ENCODE assay signal across 2 cellular contexts in genomic region chr22:23115825-23116494, GRCh38.
TF ChIP-seq lines count a peak whose summit lies in the region.

No MANE protein-coding gene starts in this region.

TF ChIP-seq in HepG2, 621 proteins besides CTCF, POLR2A, EP300 and RAD21:
- TF ChIP-seq SALL2 (CRISPR knock-in tag; IDR thresholded peaks at IDR 0.05) (no peak), ZNF431 (CRISPR knock-in tag; IDR thresholded peaks at IDR 0.05; ENCODE audit: borderline replicate concordance, low read depth) (no peak), ZNF740 (CRISPR knock-in tag; IDR thresholded peaks at IDR 0.05) (no peak), AGO2 (optimal IDR thresholded peaks at IDR 0.05; ENCODE audit: low read depth, low read length) (peak; percentile 33), GTF3A (CRISPR knock-in tag; conservative IDR thresholded peaks at IDR 0.05) (no peak), KDM2A (CRISPR knock-in tag; IDR thresholded peaks at IDR 0.05; ENCODE audit: borderline replicate concordance, low read depth) (no peak)

TF ChIP-seq in K562, 482 proteins besides CTCF, POLR2A, EP300 and RAD21:
- no peak; the same call in 1 of the 2 replicates for TF ChIP-seq ATF1 (CRISPR knock-in tag; IDR thresholded peaks at IDR 0.05)
- 0 out of 2 replicates have a peak, but pooled peaks have one; percentile 15 for TF ChIP-seq ATF1 (tag; IDR thresholded peaks at IDR 0.05)
- no peak for TF ChIP-seq JUNB (CRISPR knock-in tag; conservative IDR thresholded peaks at IDR 0.05)
- TF ChIP-seq SP1 (CRISPR knock-in tag; IDR thresholded peaks at IDR 0.05), result no peak
- no peak for TF ChIP-seq PML (IDR thresholded peaks at IDR 0.05; ENCODE audit: low read length)
- 0 out of 2 replicates have a peak, but pooled peaks have one; percentile 63 for TF ChIP-seq ETS1 (conservative IDR thresholded peaks at IDR 0.05; ENCODE audit: control insufficient read depth, low read depth, low read length)
- TF ChIP-seq THAP12 (CRISPR knock-in tag; IDR thresholded peaks at IDR 0.05), result peak; percentile 66
- no peak for TF ChIP-seq HINFP (tag; conservative IDR thresholded peaks at IDR 0.05; ENCODE audit: low read depth)
- 0 out of 2 replicates have a peak, but pooled peaks have one; percentile 4 for TF ChIP-seq CBFA2T2 (conservative IDR thresholded peaks at IDR 0.05)
- TF ChIP-seq PBX2 (CRISPR knock-in tag; IDR thresholded peaks at IDR 0.05; ENCODE audit: low read depth), result 0 out of 2 replicates have a peak, but pooled peaks have one; percentile 8
- no peak for TF ChIP-seq PBX2 (tag; conservative IDR thresholded peaks at IDR 0.05; ENCODE audit: low read depth)
- TF ChIP-seq BHLHE40 (IDR thresholded peaks at IDR 0.05; ENCODE audit: low read length), result peak; percentile 30; the same call in 1 of the 2 replicates
- peak in 1 of 2 experiments; percentile 13 for TF ChIP-seq E2F6 (IDR thresholded peaks at IDR 0.05; ENCODE audit: borderline replicate concordance in 1 of 2, extremely low read depth in 1 of 2, insufficient read depth in 1 of 2, insufficient read length in 1 of 2, low read depth in 1 of 2, low read length in 1 of 2, poor library complexity in 1 of 2, severe bottlenecking in 1 of 2)
